Comparison of ENCODE assay signal across 1 cellular context in genomic region chr19:15323496-15324235, GRCh38.
TF ChIP-seq lines count a peak whose summit lies in the region.

No MANE protein-coding gene starts in this region.

TF ChIP-seq in GM23338, 12 proteins besides CTCF, POLR2A, EP300 and RAD21 (continued from another document):
- TF ChIP-seq ZNF462 (CRISPR knock-in tag; IDR thresholded peaks at IDR 0.05): no peak
- no peak for TF ChIP-seq NANOG (IDR thresholded peaks at IDR 0.05; ENCODE audit: borderline replicate concordance)
- TF ChIP-seq EZH2 (IDR thresholded peaks at IDR 0.05; ENCODE audit: low read depth, unreplicated experiment): no peak
- TF ChIP-seq, protein P1, sequence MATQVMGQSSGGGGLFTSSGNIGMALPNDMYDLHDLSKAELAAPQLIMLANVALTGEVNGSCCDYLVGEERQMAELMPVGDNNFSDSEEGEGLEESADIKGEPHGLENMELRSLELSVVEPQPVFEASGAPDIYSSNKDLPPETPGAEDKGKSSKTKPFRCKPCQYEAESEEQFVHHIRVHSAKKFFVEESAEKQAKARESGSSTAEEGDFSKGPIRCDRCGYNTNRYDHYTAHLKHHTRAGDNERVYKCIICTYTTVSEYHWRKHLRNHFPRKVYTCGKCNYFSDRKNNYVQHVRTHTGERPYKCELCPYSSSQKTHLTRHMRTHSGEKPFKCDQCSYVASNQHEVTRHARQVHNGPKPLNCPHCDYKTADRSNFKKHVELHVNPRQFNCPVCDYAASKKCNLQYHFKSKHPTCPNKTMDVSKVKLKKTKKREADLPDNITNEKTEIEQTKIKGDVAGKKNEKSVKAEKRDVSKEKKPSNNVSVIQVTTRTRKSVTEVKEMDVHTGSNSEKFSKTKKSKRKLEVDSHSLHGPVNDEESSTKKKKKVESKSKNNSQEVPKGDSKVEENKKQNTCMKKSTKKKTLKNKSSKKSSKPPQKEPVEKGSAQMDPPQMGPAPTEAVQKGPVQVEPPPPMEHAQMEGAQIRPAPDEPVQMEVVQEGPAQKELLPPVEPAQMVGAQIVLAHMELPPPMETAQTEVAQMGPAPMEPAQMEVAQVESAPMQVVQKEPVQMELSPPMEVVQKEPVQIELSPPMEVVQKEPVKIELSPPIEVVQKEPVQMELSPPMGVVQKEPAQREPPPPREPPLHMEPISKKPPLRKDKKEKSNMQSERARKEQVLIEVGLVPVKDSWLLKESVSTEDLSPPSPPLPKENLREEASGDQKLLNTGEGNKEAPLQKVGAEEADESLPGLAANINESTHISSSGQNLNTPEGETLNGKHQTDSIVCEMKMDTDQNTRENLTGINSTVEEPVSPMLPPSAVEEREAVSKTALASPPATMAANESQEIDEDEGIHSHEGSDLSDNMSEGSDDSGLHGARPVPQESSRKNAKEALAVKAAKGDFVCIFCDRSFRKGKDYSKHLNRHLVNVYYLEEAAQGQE (IDR thresholded peaks at IDR 0.05; ENCODE audit: unreplicated experiment): no peak
- TF ChIP-seq, protein P2, sequence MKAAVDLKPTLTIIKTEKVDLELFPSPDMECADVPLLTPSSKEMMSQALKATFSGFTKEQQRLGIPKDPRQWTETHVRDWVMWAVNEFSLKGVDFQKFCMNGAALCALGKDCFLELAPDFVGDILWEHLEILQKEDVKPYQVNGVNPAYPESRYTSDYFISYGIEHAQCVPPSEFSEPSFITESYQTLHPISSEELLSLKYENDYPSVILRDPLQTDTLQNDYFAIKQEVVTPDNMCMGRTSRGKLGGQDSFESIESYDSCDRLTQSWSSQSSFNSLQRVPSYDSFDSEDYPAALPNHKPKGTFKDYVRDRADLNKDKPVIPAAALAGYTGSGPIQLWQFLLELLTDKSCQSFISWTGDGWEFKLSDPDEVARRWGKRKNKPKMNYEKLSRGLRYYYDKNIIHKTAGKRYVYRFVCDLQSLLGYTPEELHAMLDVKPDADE (IDR thresholded peaks at IDR 0.05): no peak
